ENCODE assay signal across 1 cellular context in genomic region chr5:33205727-33206410, GRCh38.
TF ChIP-seq lines count a peak whose summit lies in the region.

No MANE protein-coding gene starts in this region.

TF ChIP-seq in SK-N-SH treated with all-trans-retinoic acid at 6 μM for 48 hours, 23 proteins besides CTCF, POLR2A, EP300 and RAD21 (continued from another document):
- TF ChIP-seq, protein P1, sequence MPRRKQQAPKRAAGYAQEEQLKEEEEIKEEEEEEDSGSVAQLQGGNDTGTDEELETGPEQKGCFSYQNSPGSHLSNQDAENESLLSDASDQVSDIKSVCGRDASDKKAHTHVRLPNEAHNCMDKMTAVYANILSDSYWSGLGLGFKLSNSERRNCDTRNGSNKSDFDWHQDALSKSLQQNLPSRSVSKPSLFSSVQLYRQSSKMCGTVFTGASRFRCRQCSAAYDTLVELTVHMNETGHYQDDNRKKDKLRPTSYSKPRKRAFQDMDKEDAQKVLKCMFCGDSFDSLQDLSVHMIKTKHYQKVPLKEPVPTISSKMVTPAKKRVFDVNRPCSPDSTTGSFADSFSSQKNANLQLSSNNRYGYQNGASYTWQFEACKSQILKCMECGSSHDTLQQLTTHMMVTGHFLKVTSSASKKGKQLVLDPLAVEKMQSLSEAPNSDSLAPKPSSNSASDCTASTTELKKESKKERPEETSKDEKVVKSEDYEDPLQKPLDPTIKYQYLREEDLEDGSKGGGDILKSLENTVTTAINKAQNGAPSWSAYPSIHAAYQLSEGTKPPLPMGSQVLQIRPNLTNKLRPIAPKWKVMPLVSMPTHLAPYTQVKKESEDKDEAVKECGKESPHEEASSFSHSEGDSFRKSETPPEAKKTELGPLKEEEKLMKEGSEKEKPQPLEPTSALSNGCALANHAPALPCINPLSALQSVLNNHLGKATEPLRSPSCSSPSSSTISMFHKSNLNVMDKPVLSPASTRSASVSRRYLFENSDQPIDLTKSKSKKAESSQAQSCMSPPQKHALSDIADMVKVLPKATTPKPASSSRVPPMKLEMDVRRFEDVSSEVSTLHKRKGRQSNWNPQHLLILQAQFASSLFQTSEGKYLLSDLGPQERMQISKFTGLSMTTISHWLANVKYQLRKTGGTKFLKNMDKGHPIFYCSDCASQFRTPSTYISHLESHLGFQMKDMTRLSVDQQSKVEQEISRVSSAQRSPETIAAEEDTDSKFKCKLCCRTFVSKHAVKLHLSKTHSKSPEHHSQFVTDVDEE (CRISPR knock-in tag; IDR thresholded peaks at IDR 0.05): no peak
- TF ChIP-seq, protein P2, sequence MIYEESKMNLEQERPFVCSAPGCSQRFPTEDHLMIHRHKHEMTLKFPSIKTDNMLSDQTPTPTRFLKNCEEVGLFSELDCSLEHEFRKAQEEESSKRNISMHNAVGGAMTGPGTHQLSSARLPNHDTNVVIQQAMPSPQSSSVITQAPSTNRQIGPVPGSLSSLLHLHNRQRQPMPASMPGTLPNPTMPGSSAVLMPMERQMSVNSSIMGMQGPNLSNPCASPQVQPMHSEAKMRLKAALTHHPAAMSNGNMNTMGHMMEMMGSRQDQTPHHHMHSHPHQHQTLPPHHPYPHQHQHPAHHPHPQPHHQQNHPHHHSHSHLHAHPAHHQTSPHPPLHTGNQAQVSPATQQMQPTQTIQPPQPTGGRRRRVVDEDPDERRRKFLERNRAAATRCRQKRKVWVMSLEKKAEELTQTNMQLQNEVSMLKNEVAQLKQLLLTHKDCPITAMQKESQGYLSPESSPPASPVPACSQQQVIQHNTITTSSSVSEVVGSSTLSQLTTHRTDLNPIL (CRISPR knock-in tag; IDR thresholded peaks at IDR 0.05; ENCODE audit: low read depth): no peak
- TF ChIP-seq ARNTL (CRISPR knock-in tag; IDR thresholded peaks at IDR 0.05; ENCODE audit: borderline replicate concordance, low read depth) (no peak), ZNF70 (CRISPR knock-in tag; IDR thresholded peaks at IDR 0.05) (no peak), BACH2 (CRISPR knock-in tag; IDR thresholded peaks at IDR 0.05; ENCODE audit: borderline replicate concordance) (no peak), CSRNP3 (CRISPR knock-in tag; IDR thresholded peaks at IDR 0.05) (no peak), ZFP30 (CRISPR knock-in tag; IDR thresholded peaks at IDR 0.05) (no peak), TCF4 (CRISPR knock-in tag; IDR thresholded peaks at IDR 0.05; ENCODE audit: borderline replicate concordance) (no peak)
- TF ChIP-seq, protein P3, sequence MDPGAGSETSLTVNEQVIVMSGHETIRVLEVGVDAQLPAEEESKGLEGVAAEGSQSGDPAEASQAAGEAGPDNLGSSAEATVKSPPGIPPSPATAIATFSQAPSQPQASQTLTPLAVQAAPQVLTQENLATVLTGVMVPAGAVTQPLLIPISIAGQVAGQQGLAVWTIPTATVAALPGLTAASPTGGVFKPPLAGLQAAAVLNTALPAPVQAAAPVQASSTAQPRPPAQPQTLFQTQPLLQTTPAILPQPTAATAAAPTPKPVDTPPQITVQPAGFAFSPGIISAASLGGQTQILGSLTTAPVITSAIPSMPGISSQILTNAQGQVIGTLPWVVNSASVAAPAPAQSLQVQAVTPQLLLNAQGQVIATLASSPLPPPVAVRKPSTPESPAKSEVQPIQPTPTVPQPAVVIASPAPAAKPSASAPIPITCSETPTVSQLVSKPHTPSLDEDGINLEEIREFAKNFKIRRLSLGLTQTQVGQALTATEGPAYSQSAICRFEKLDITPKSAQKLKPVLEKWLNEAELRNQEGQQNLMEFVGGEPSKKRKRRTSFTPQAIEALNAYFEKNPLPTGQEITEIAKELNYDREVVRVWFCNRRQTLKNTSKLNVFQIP (CRISPR knock-in tag; IDR thresholded peaks at IDR 0.05; ENCODE audit: borderline replicate concordance, low read depth): no peak
TF ChIP-seq in SK-N-SH treated with all-trans-retinoic acid at 6 μM for 48 hours: peak in this region for 0.
